In genomic region chr19:54792814-54793213, GRCh38 we compare ENCODE assay signal across 17 cellular contexts. TPM values are rescaled to one million over a fixed set of nuclear protein-coding genes. Genes with fewer than 3 reads are reported as not detected.
DNase-seq lines count a peak whose midpoint lies in the region; ATAC-seq lines count a peak whose summit lies in the region.
"Had no signal": no experiment of that assay in that cellular context is flagged by ENCODE, and none has a peak within 500 bp of the region (broad histone marks: within the 10 kb centered on the region; RNA-seq: fewer than 3 reads in every experiment).

No MANE protein-coding gene starts in this region.

- peak overlapping the region; percentile 29 for H3K4me3 ChIP-seq in rectal smooth muscle tissue (ENCODE audit: low read length)

- peaks cover 10% of the 10 kb centered on the region for H3K4me1 Mint-ChIP-seq in activated CD4-positive, alpha-beta T cell treated with anti-CD3 and anti-CD28 coated beads, Interleukin-2, amount 10 ng/mL, durations not matched to agents 24 days and 14 days
- H3K4me1 Mint-ChIP-seq in activated naive CD8-positive, alpha-beta T cell treated with anti-CD3 and anti-CD28 coated beads, Interleukin-2, amount 10 ng/mL, durations not matched to agents 7 days and 5 days, result peaks cover 14% of the 10 kb centered on the region
- H3K4me1 Mint-ChIP-seq: H9 had no signal

- H3K4me1 ChIP-seq in rectal smooth muscle tissue (ENCODE audit: control insufficient read depth, insufficient read depth, low read length), result no peaks in the 10 kb centered on the region

- H3K36me3 ChIP-seq in rectal smooth muscle tissue (ENCODE audit: control insufficient read depth, insufficient read depth, low read length), result no peaks in the 10 kb centered on the region
- H3K36me3 ChIP-seq: left lung had no signal

- peak; percentile 56 for ATAC-seq in activated naive CD8-positive, alpha-beta T cell treated with anti-CD3 and anti-CD28 coated beads, Interleukin-2, amount 10 ng/mL, durations not matched to agents 7 days and 5 days (ENCODE audit: low read depth)
- ATAC-seq: left lung had no signal

- peak overlapping the region; percentile 79 for H3K4me3 Mint-ChIP-seq in activated CD4-positive, alpha-beta T cell treated with anti-CD3 and anti-CD28 coated beads, Interleukin-2, amount 10 ng/mL, durations not matched to agents 24 days and 14 days
- H3K4me3 Mint-ChIP-seq in activated naive CD8-positive, alpha-beta T cell treated with anti-CD3 and anti-CD28 coated beads, Interleukin-2, amount 10 ng/mL, durations not matched to agents 7 days and 5 days, result peak overlapping the region; percentile 83
- H3K4me3 Mint-ChIP-seq: H9 had no signal

- peaks cover 12% of the 10 kb centered on the region for H3K27me3 Mint-ChIP-seq in activated CD4-positive, alpha-beta T cell treated with anti-CD3 and anti-CD28 coated beads, Interleukin-2, amount 10 ng/mL, durations not matched to agents 24 days and 14 days
- H3K27me3 Mint-ChIP-seq in activated naive CD8-positive, alpha-beta T cell treated with anti-CD3 and anti-CD28 coated beads, Interleukin-2, amount 10 ng/mL, durations not matched to agents 7 days and 5 days, result peaks cover 9% of the 10 kb centered on the region

- no peaks in the 10 kb centered on the region for H3K27me3 ChIP-seq in rectal smooth muscle tissue (ENCODE audit: control insufficient read depth, insufficient read depth, low read length)

- POLR2A ChIA-PET in activated naive CD8-positive, alpha-beta T cell treated with anti-CD3 and anti-CD28 coated beads, Interleukin-2, amount 10 ng/mL, durations not matched to agents 7 days and 5 days (lab: Charles Lee), result no interaction called here

- peak; percentile 57 for DNase-seq in activated CD4-positive, alpha-beta T cell treated with anti-CD3 and anti-CD28 coated beads, Interleukin-2, amount 10 ng/mL, durations not matched to agents 24 days and 14 days
- no peak for DNase-seq in activated CD4-positive, alpha-beta T cell treated with anti-CD3 and anti-CD28 coated beads, Interleukin-2, amount 50 U/mL, for 4 hours
- DNase-seq in MV-4-11 (lab: John Stamatoyannopoulos, UW) (peak; percentile 62), ACHN (no peak), NCI-H345 treated with DMSO at 0.1 percent for 48 hours (lab: John Stamatoyannopoulos, UW; ENCODE audit: unreplicated experiment) (no peak), NCI-H1048 (lab: John Stamatoyannopoulos, UW) (no peak)
- no peak for DNase-seq in activated naive CD8-positive, alpha-beta T cell treated with anti-CD3 and anti-CD28 coated beads, Interleukin-2, amount 10 ng/mL, durations not matched to agents 7 days and 5 days
- DNase-seq: anterior cingulate cortex; H9; left lung; NCI-H446 treated with DMSO at 0.1 percent for 48 hours; stimulated activated CD4-positive, alpha-beta T cell treated with anti-CD3 and anti-CD28 coated beads, Interleukin-12 subunit alpha, Interleukin-12 subunit beta, amount 100 ng/mL, for 4 hours; T1000 had no signal

- H3K9ac ChIP-seq in rectal smooth muscle tissue (ENCODE audit: low read length), result no peak overlapping the region

- H3K9me3 Mint-ChIP-seq in activated CD4-positive, alpha-beta T cell treated with anti-CD3 and anti-CD28 coated beads, Interleukin-2, amount 10 ng/mL, durations not matched to agents 24 days and 14 days, result no peaks in the 10 kb centered on the region
- no peaks in the 10 kb centered on the region for H3K9me3 Mint-ChIP-seq in activated naive CD8-positive, alpha-beta T cell treated with anti-CD3 and anti-CD28 coated beads, Interleukin-2, amount 10 ng/mL, durations not matched to agents 7 days and 5 days

- no peak overlapping the region for H3K27ac ChIP-seq in rectal smooth muscle tissue (ENCODE audit: low read depth, low read length)
- H3K27ac ChIP-seq: HL-60 had no signal

- in situ Hi-C loops in ACHN (cut with HindIII; ENCODE audit: low pct_ligation_motif_present, low pct_unique_long_range_greater_than_20kb, low sequenced_read_pairs), result no loop called here

- intact Hi-C loops in activated CD4-positive, alpha-beta T cell treated with anti-CD3 and anti-CD28 coated beads, Interleukin-2, amount 10 ng/mL, durations not matched to agents 24 days and 14 days (cut with micrococcal nuclease), result no loop called here

- no peaks in the 10 kb centered on the region for H3K36me3 Mint-ChIP-seq in activated CD4-positive, alpha-beta T cell treated with anti-CD3 and anti-CD28 coated beads, Interleukin-2, amount 10 ng/mL, durations not matched to agents 24 days and 14 days (ENCODE audit: low read depth)
- no peaks in the 10 kb centered on the region for H3K36me3 Mint-ChIP-seq in activated naive CD8-positive, alpha-beta T cell treated with anti-CD3 and anti-CD28 coated beads, Interleukin-2, amount 10 ng/mL, durations not matched to agents 7 days and 5 days

- H3K27ac Mint-ChIP-seq in activated CD4-positive, alpha-beta T cell treated with anti-CD3 and anti-CD28 coated beads, Interleukin-2, amount 10 ng/mL, durations not matched to agents 24 days and 14 days, result no peak overlapping the region
- peak overlapping the region; percentile 27 for H3K27ac Mint-ChIP-seq in activated naive CD8-positive, alpha-beta T cell treated with anti-CD3 and anti-CD28 coated beads, Interleukin-2, amount 10 ng/mL, durations not matched to agents 7 days and 5 days
- H3K27ac Mint-ChIP-seq: H9 had no signal

RNA-seq across cellular contexts. Expression of gene KIR2DL4, which starts 10.6 kb away (rescaled TPM):
- total RNA-seq in activated CD4-positive, alpha-beta T cell treated with anti-CD3 and anti-CD28 coated beads, Interleukin-2, amount 10 ng/mL, durations not matched to agents 24 days and 14 days, result not detected in 2 replicates
- not detected for total RNA-seq in activated naive CD8-positive, alpha-beta T cell treated with anti-CD3 and anti-CD28 coated beads, Interleukin-2, amount 10 ng/mL, durations not matched to agents 7 days and 5 days
- total RNA-seq: A172, H9, temporal lobe had no signal

RNA-seq across cellular contexts. Expression of gene KIR2DL1, which starts 23.2 kb away (rescaled TPM):
- total RNA-seq in activated CD4-positive, alpha-beta T cell treated with anti-CD3 and anti-CD28 coated beads, Interleukin-2, amount 10 ng/mL, durations not matched to agents 24 days and 14 days, result not detected in 2 replicates
- not detected for total RNA-seq in activated naive CD8-positive, alpha-beta T cell treated with anti-CD3 and anti-CD28 coated beads, Interleukin-2, amount 10 ng/mL, durations not matched to agents 7 days and 5 days
- total RNA-seq: A172, H9, temporal lobe had no signal

RNA-seq across cellular contexts. Expression of gene KIR3DL1, which starts 23.5 kb away (rescaled TPM):
- total RNA-seq in activated CD4-positive, alpha-beta T cell treated with anti-CD3 and anti-CD28 coated beads, Interleukin-2, amount 10 ng/mL, durations not matched to agents 24 days and 14 days, result not detected in 2 replicates
- under 1 TPM in 1 of 2 experiments, not detected in 1; 0.23 TPM for total RNA-seq in activated naive CD8-positive, alpha-beta T cell treated with anti-CD3 and anti-CD28 coated beads, Interleukin-2, amount 10 ng/mL, durations not matched to agents 7 days and 5 days
- total RNA-seq: A172, H9, temporal lobe had no signal

RNA-seq across cellular contexts. Expression of gene KIR2DS4, which starts 39.7 kb away (rescaled TPM):
- total RNA-seq in activated CD4-positive, alpha-beta T cell treated with anti-CD3 and anti-CD28 coated beads, Interleukin-2, amount 10 ng/mL, durations not matched to agents 24 days and 14 days, result not detected in 2 replicates
- under 1 TPM in 1 of 2 experiments, not detected in 1; 0.17 TPM for total RNA-seq in activated naive CD8-positive, alpha-beta T cell treated with anti-CD3 and anti-CD28 coated beads, Interleukin-2, amount 10 ng/mL, durations not matched to agents 7 days and 5 days
- total RNA-seq: A172, H9, temporal lobe had no signal

RNA-seq across cellular contexts. Expression of gene KIR2DL3, which starts 54.5 kb away (rescaled TPM):
- 0.12 TPM in 1 of 2 replicates, not detected in the other for total RNA-seq in activated CD4-positive, alpha-beta T cell treated with anti-CD3 and anti-CD28 coated beads, Interleukin-2, amount 10 ng/mL, durations not matched to agents 24 days and 14 days
- under 1 TPM in 1 of 2 experiments, not detected in 1; 0.20 TPM for total RNA-seq in activated naive CD8-positive, alpha-beta T cell treated with anti-CD3 and anti-CD28 coated beads, Interleukin-2, amount 10 ng/mL, durations not matched to agents 7 days and 5 days
- total RNA-seq: A172, H9, temporal lobe had no signal

Comparison
In these comparisons a context has a peak if more than half of its experiments do, and no peak if none do; other contexts are left out.
1. DNase-seq: peak in activated CD4-positive, alpha-beta T cell treated with anti-CD3 and anti-CD28 coated beads, Interleukin-2, amount 10 ng/mL, durations not matched to agents 24 days and 14 days (single experiment) and MV-4-11 (single experiment); none in activated CD4-positive, alpha-beta T cell treated with anti-CD3 and anti-CD28 coated beads, Interleukin-2, amount 50 U/mL, for 4 hours (0 of 2), activated naive CD8-positive, alpha-beta T cell treated with anti-CD3 and anti-CD28 coated beads, Interleukin-2, amount 10 ng/mL, durations not matched to agents 7 days and 5 days (single experiment), ACHN (single experiment), NCI-H345 treated with DMSO at 0.1 percent for 48 hours (single experiment) and NCI-H1048 (single experiment).